28 cellular contexts compared by ENCODE assay signal in the genomic region with DNA sequence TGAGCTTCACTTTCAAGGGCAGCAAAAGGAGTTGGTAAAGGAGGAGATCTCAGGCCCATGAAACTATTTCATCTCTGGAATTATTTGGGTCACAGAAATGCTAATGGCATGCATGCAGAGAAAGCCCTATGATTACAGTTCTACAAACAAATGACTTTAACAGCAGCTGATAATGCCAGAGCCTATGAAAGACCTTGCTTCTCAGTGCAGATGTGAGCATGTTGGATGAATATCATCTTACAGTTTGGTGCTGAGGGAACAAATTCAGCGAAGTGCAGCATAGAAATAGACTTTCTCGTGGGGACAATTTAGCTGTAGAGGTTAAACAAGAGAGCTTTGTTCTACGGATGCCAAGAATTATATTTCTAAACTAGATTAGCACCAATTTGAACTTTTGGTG. TPM values are rescaled to one million over a fixed set of nuclear protein-coding genes. Genes with fewer than 3 reads are reported as not detected.
DNase-seq lines count a peak whose midpoint lies in the region; ATAC-seq, FAIRE-seq and TF ChIP-seq lines count a peak whose summit lies in the region.
"Had no signal": no experiment of that assay in that cellular context is flagged by ENCODE, and none has a peak within 500 bp of the region (broad histone marks: within the 10 kb centered on the region; RNA-seq: fewer than 3 reads in every experiment).

No MANE protein-coding gene starts in this region.

- TF ChIP-seq CTCF in AG04450 (IDR thresholded peaks at IDR 0.05; ENCODE audit: low read depth, low read length) (no peak), IMR-90 (conservative IDR thresholded peaks at IDR 0.05; ENCODE audit: low read depth, low read length) (no peak), astrocyte (IDR thresholded peaks at IDR 0.05; ENCODE audit: insufficient read depth, low read depth, low read length) (no peak), left ventricle myocardium inferior (IDR thresholded peaks at IDR 0.05; ENCODE audit: borderline replicate concordance) (no peak), dorsolateral prefrontal cortex (IDR thresholded peaks at IDR 0.05 in 54 of 56, conservative IDR thresholded peaks at IDR 0.05 in 2 of 56; ENCODE audit: low read depth in 1 of 56, partially characterized antibody in 56 of 56) (no peak)

- DNase-seq in AG04450 (ENCODE audit: low read depth, low spot score): peak; percentile 52
- DNase-seq in IMR-90: peak; percentile 86
- DNase-seq in astrocyte (ENCODE audit: low read depth): peak; percentile 47
- no peak for DNase-seq in left ventricle myocardium inferior
- DNase-seq in dorsolateral prefrontal cortex: no peak
- DNase-seq: activated CD4-positive, alpha-beta memory T cell treated with anti-CD3 and anti-CD28 coated beads, Interleukin-2, amount 10 ng/mL, durations not matched to agents 7 days and 5 days; activated CD4-positive, alpha-beta T cell treated with anti-CD3 and anti-CD28 coated beads for 1 hour; activated CD8-positive, alpha-beta memory T cell treated with anti-CD3 and anti-CD28 coated beads, Interleukin-2, amount 50 U/mL, for 48 hours; activated naive CD4-positive, alpha-beta T cell treated with Interleukin-2 at 50 U/mL for 16 hours; CD4-positive, alpha-beta memory T cell; left lung; naive B cell; NCI-H1417 treated with DMSO at 0.1 percent for 48 hours; NCI-H524 treated with DMSO at 0.1 percent for 48 hours; SHP77; transverse colon had no signal

- H3K4me2 ChIP-seq in IMR-90 (ENCODE audit: low read depth, low read length) (peak overlapping the region; percentile 32; the same call in 1 of the 2 replicates), astrocyte (ENCODE audit: low read length) (peak overlapping the region; percentile 33)

- peaks cover 3 to 10% of the 10 kb centered on the region in 2 experiments; a peak in 3 of 4 replicates for H3K79me1 ChIP-seq in IMR-90 (ENCODE audit: low read depth in 1 of 2, low read length in 2 of 2)

- 80% methylated on average over 1 of the region's 3 CpGs; no CpG with 5 or more reads in 1 of the 2 experiments for WGBS in IMR-90 (ENCODE audit: extremely low coverage in 2 of 2, insufficient read length in 1 of 2), 2 experiments

- peak overlapping the region; percentile 83 for H3K4ac ChIP-seq in IMR-90 (ENCODE audit: low read depth, low read length)

- peak overlapping the region in 1 of 2 experiments; percentile 86; a peak in 2 of 4 replicates for H4K8ac ChIP-seq in IMR-90 (ENCODE audit: low read depth in 2 of 2, low read length in 2 of 2)

- no peaks in the 10 kb centered on the region for H3K27me3 ChIP-seq in AG04450 (ENCODE audit: control insufficient read depth, insufficient read depth, low read length)
- no peaks in the 10 kb centered on the region for H3K27me3 ChIP-seq in IMR-90 (ENCODE audit: control insufficient read depth, insufficient read depth, low read length)
- H3K27me3 ChIP-seq in astrocyte (ENCODE audit: insufficient read depth, low read length): no peaks in the 10 kb centered on the region
- H3K27me3 ChIP-seq in left ventricle myocardium inferior (ENCODE audit: low read depth): peaks cover 12% of the 10 kb centered on the region
- H3K27me3 ChIP-seq in dorsolateral prefrontal cortex: peaks cover 0 to 7% (median 0%) of the 10 kb centered on the region in 45 donors
- H3K27me3 ChIP-seq: neutrophil, transverse colon had no signal

- H3K9ac ChIP-seq in IMR-90 (ENCODE audit: low read depth, low read length) (no peak overlapping the region), astrocyte (ENCODE audit: low read length) (no peak overlapping the region)

- no peak overlapping the region for H3K4me3 Mint-ChIP-seq in astrocyte (ENCODE audit: unreplicated experiment)
- H3K4me3 Mint-ChIP-seq: activated CD4-positive, alpha-beta memory T cell treated with anti-CD3 and anti-CD28 coated beads, Interleukin-2, amount 10 ng/mL, durations not matched to agents 7 days and 5 days; activated T-helper 1 cell treated with anti-CD3 and anti-CD28 coated beads, Interleukin-12 subunit alpha, Interleukin-12 subunit beta, Interleukin-2, Interleukin-4 antibody, amounts not matched to agents 30 ng/mL and 10 ng/mL and 1 ng/mL, durations not matched to agents 14 hours and 24 hours and 36 hours; brain; CD4-positive, alpha-beta memory T cell; naive B cell; stimulated activated effector memory CD8-positive, alpha-beta T cell treated with anti-CD3 and anti-CD28 coated beads, Interleukin-12 subunit alpha, Interleukin-12 subunit beta, amount 100 ng/mL, for 72 hours had no signal

- no peak for FAIRE-seq in astrocyte (lab: Jason Lieb, UNC)
- FAIRE-seq: GM18507, GM19239, islet of Langerhans had no signal

- peaks cover 29% of the 10 kb centered on the region for H3K4me1 ChIP-seq in IMR-90 (ENCODE audit: control insufficient read depth, insufficient read depth, low read length)
- peaks cover 30% of the 10 kb centered on the region for H3K4me1 ChIP-seq in astrocyte (ENCODE audit: insufficient read depth, low read length)
- H3K4me1 ChIP-seq in left ventricle myocardium inferior: no peaks in the 10 kb centered on the region
- H3K4me1 ChIP-seq: prostate gland, transverse colon had no signal

- no peaks in the 10 kb centered on the region for H3K79me2 ChIP-seq in astrocyte (ENCODE audit: insufficient read depth, low read length)

- H3K27ac ChIP-seq in AG04450 (ENCODE audit: low read depth, low read length) (peak overlapping the region; percentile 47), IMR-90 (ENCODE audit: insufficient read depth, low read length) (peak overlapping the region; percentile 84; the same call in 1 of the 2 replicates), astrocyte (ENCODE audit: low read depth, low read length) (no peak overlapping the region), left ventricle myocardium inferior (replicated peaks) (peak overlapping the region; percentile 3), dorsolateral prefrontal cortex (no peak overlapping the region)
- H3K27ac ChIP-seq: left lung, neutrophil, prostate gland, transverse colon had no signal

- H3K14ac ChIP-seq in IMR-90 (replicated peaks; ENCODE audit: low read depth, low read length): peak overlapping the region; percentile 21; the same call in 1 of the 2 replicates

- ATAC-seq in IMR-90 (ENCODE audit: low read depth) (peak; percentile 79), HG02798 (IDR thresholded peaks at IDR 0.05; ENCODE audit: poor library complexity, unreplicated experiment) (no peak), HG03520 (IDR thresholded peaks at IDR 0.05; ENCODE audit: unreplicated experiment) (no peak), HG02840 (IDR thresholded peaks at IDR 0.05; ENCODE audit: low FRiP score, unreplicated experiment) (no peak)
- ATAC-seq: left lung had no signal

- no peak overlapping the region for H3K27ac Mint-ChIP-seq in astrocyte (ENCODE audit: unreplicated experiment)
- H3K27ac Mint-ChIP-seq: activated CD4-positive, alpha-beta memory T cell treated with anti-CD3 and anti-CD28 coated beads, Interleukin-2, amount 10 ng/mL, durations not matched to agents 7 days and 5 days; activated T-helper 1 cell treated with anti-CD3 and anti-CD28 coated beads, Interleukin-12 subunit alpha, Interleukin-12 subunit beta, Interleukin-2, Interleukin-4 antibody, amounts not matched to agents 30 ng/mL and 10 ng/mL and 1 ng/mL, durations not matched to agents 14 hours and 24 hours and 36 hours; CD4-positive, alpha-beta memory T cell; naive B cell; stimulated activated effector memory CD8-positive, alpha-beta T cell treated with anti-CD3 and anti-CD28 coated beads, Interleukin-12 subunit alpha, Interleukin-12 subunit beta, amount 100 ng/mL, for 72 hours had no signal

- no peaks in the 10 kb centered on the region for H3K36me3 Mint-ChIP-seq in astrocyte (ENCODE audit: low read depth, unreplicated experiment)
- H3K36me3 Mint-ChIP-seq: CD4-positive, alpha-beta memory T cell; naive B cell; stimulated activated effector memory CD8-positive, alpha-beta T cell treated with anti-CD3 and anti-CD28 coated beads, Interleukin-12 subunit alpha, Interleukin-12 subunit beta, amount 100 ng/mL, for 72 hours had no signal

- H2AK5ac ChIP-seq in IMR-90 (ENCODE audit: low read depth, low read length): peak overlapping the region; percentile 84; the same call in 1 of the 2 replicates

- H3K9me3 ChIP-seq in AG04450 (ENCODE audit: control insufficient read depth, insufficient read depth, low read length) (no peaks in the 10 kb centered on the region), IMR-90 (ENCODE audit: control insufficient read depth, insufficient read depth, low read length) (no peaks in the 10 kb centered on the region), astrocyte (ENCODE audit: insufficient read depth, low read depth, low read length) (no peaks in the 10 kb centered on the region), left ventricle myocardium inferior (replicated peaks) (no peaks in the 10 kb centered on the region)
- H3K9me3 ChIP-seq: left lung, neutrophil, prostate gland, transverse colon had no signal

- peak overlapping the region; percentile 55 for H3K23ac ChIP-seq in IMR-90 (ENCODE audit: low read depth, low read length)

- POLR2A ChIA-PET in AG04450 (lab: Yijun Ruan, JAX) (interaction anchor here (1.1 kb wide), 1 partner anchor 11 kb away, joined by 3 read pairs; no protein-coding TSS in a partner anchor), IMR-90 (lab: Charles Lee; ENCODE audit: unreplicated experiment) (interaction anchor here (2.0 kb wide), 1 partner anchor 27 kb away, joined by 6 read pairs; no protein-coding TSS in a partner anchor)

- no peaks in the 10 kb centered on the region for H3K9me3 Mint-ChIP-seq in astrocyte (ENCODE audit: unreplicated experiment)
- H3K9me3 Mint-ChIP-seq: activated CD4-positive, alpha-beta memory T cell treated with anti-CD3 and anti-CD28 coated beads, Interleukin-2, amount 10 ng/mL, durations not matched to agents 7 days and 5 days; activated T-helper 1 cell treated with anti-CD3 and anti-CD28 coated beads, Interleukin-12 subunit alpha, Interleukin-12 subunit beta, Interleukin-2, Interleukin-4 antibody, amounts not matched to agents 30 ng/mL and 10 ng/mL and 1 ng/mL, durations not matched to agents 14 hours and 24 hours and 36 hours; brain; stimulated activated effector memory CD8-positive, alpha-beta T cell treated with anti-CD3 and anti-CD28 coated beads, Interleukin-12 subunit alpha, Interleukin-12 subunit beta, amount 100 ng/mL, for 72 hours had no signal

- intact Hi-C loops in IMR-90 (cut with micrococcal nuclease) (no loop called here), left ventricle myocardium inferior (cut with micrococcal nuclease) (no loop called here), dorsolateral prefrontal cortex (cut with DNase I) (no loop called here)

- H3K27me3 Mint-ChIP-seq in astrocyte (ENCODE audit: low read depth, unreplicated experiment): no peaks in the 10 kb centered on the region
- H3K27me3 Mint-ChIP-seq: activated CD4-positive, alpha-beta memory T cell treated with anti-CD3 and anti-CD28 coated beads, Interleukin-2, amount 10 ng/mL, durations not matched to agents 7 days and 5 days; brain had no signal

- CTCF ChIA-PET in AG04450 (lab: Charles Lee) (interaction anchor here (1.1 to 2.2 kb wide), 5 partner anchors 15 to 263 kb away, joined by 3 to 10 read pairs (median 4); no protein-coding TSS in a partner anchor), IMR-90 (lab: Yijun Ruan, JAX) (interaction anchor here (0.9 kb wide), 1 partner anchor 33 kb away, joined by 3 read pairs; no protein-coding TSS in a partner anchor)

- H2AK9ac ChIP-seq in IMR-90 (replicated peaks; ENCODE audit: low read depth, low read length, poor library complexity): peak overlapping the region; percentile 56

- H3K18ac ChIP-seq in IMR-90 (ENCODE audit: low read depth, low read length): peak overlapping the region; percentile 58

- peaks cover 4% of the 10 kb centered on the region for H3K4me1 Mint-ChIP-seq in astrocyte (ENCODE audit: low read depth, unreplicated experiment)
- H3K4me1 Mint-ChIP-seq: activated CD4-positive, alpha-beta memory T cell treated with anti-CD3 and anti-CD28 coated beads, Interleukin-2, amount 10 ng/mL, durations not matched to agents 7 days and 5 days; CD4-positive, alpha-beta memory T cell; naive B cell; stimulated activated effector memory CD8-positive, alpha-beta T cell treated with anti-CD3 and anti-CD28 coated beads, Interleukin-12 subunit alpha, Interleukin-12 subunit beta, amount 100 ng/mL, for 72 hours had no signal

- no TSS peak for BruUV-seq in IMR-90 (replicated peaks; lab: Mats Ljungman, UMichigan)

- H4K20me1 ChIP-seq in IMR-90 (ENCODE audit: insufficient read depth, low read length) (no peaks in the 10 kb centered on the region), astrocyte (ENCODE audit: insufficient read depth, low read length) (no peaks in the 10 kb centered on the region)

- peak overlapping the region; percentile 88 for H2BK5ac ChIP-seq in IMR-90 (ENCODE audit: low read depth, low read length, poor library complexity, severe bottlenecking)

- peaks cover 20% of the 10 kb centered on the region for H3K9me1 ChIP-seq in IMR-90 (ENCODE audit: insufficient read depth, low read length)

- TF ChIP-seq RAD21 in IMR-90 (IDR thresholded peaks at IDR 0.05; ENCODE audit: low read length): no peak

- in situ Hi-C loops in IMR-90 (cut with MboI; ENCODE audit: low sequenced_read_pairs): no loop called here

- peak overlapping the region; percentile 84; the same call in 1 of the 2 replicates for H4K91ac ChIP-seq in IMR-90 (ENCODE audit: insufficient read depth, low read depth, low read length)

- H2AFZ ChIP-seq in IMR-90 (replicated peaks; ENCODE audit: low read length, poor library complexity) (no peak overlapping the region), astrocyte (ENCODE audit: low read depth, low read length) (no peak overlapping the region)

- peak overlapping the region; percentile 20; the same call in 1 of the 2 replicates for H4K5ac ChIP-seq in IMR-90 (ENCODE audit: low read depth, low read length)

- H2BK20ac ChIP-seq in IMR-90 (ENCODE audit: low read depth, low read length): peak overlapping the region; percentile 97

- H2BK120ac ChIP-seq in IMR-90 (ENCODE audit: low read depth, low read length): peak overlapping the region; percentile 86

- H2BK15ac ChIP-seq in IMR-90 (ENCODE audit: low read depth, low read length): peak overlapping the region; percentile 50; the same call in 2 of the 3 replicates

- TF ChIP-seq POLR2A in IMR-90 (IDR thresholded peaks at IDR 0.05; ENCODE audit: low read depth, low read length): no peak

- no peak overlapping the region for H3K4me3 ChIP-seq in AG04450 (ENCODE audit: low read depth, low read length)
- no peak overlapping the region for H3K4me3 ChIP-seq in IMR-90 (ENCODE audit: insufficient read depth, low read depth, low read length)
- H3K4me3 ChIP-seq in astrocyte (ENCODE audit: insufficient read depth, low read depth, low read length): no peak overlapping the region
- no peak overlapping the region for H3K4me3 ChIP-seq in left ventricle myocardium inferior
- H3K4me3 ChIP-seq in dorsolateral prefrontal cortex: no peak overlapping the region
- H3K4me3 ChIP-seq: left lung, prostate gland, transverse colon had no signal

- dilution Hi-C loops in IMR-90 (cut with HindIII; ENCODE audit: low sequenced_read_pairs, unreplicated experiment): no loop called here

- H3K56ac ChIP-seq in IMR-90 (ENCODE audit: extremely low read depth, insufficient read depth, low read length): peak overlapping the region; percentile 37; the same call in 1 of the 2 replicates

- H3K36me3 ChIP-seq in IMR-90 (ENCODE audit: control insufficient read depth, insufficient read depth, low read length) (no peaks in the 10 kb centered on the region), astrocyte (ENCODE audit: insufficient read depth, low read length) (peaks cover 9% of the 10 kb centered on the region), left ventricle myocardium inferior (no peaks in the 10 kb centered on the region)
- H3K36me3 ChIP-seq: neutrophil, prostate gland, transverse colon had no signal

RNA-seq across cellular contexts. Expression of a gene that starts 27.6 kb away (rescaled TPM):
- 210 and 235 TPM in 2 replicates for polyA plus RNA-seq in AG04450 (2011; rRNA removed)
- 97.4 and 107 TPM in 2 replicates for polyA minus RNA-seq in AG04450 (2011; rRNA and poly(A)+ RNA removed)
- total RNA-seq in IMR-90 (2012; rRNA removed): 96.7 and 97.9 TPM in 2 replicates
- polyA plus RNA-seq in IMR-90 (2012; rRNA removed): 117 and 135 TPM in 2 replicates
- polyA plus RNA-seq in IMR-90 (2012; cell fraction: cytosol; rRNA removed): 92.2 and 182 TPM in 2 replicates
- 66.5 and 87.9 TPM in 2 replicates for polyA plus RNA-seq in IMR-90 (2012; cell fraction: nucleus; rRNA removed; ENCODE audit: low replicate concordance)
- 3.0 and 4.7 TPM in 2 replicates for total RNA-seq in astrocyte
- 0.52 TPM for total RNA-seq in left ventricle myocardium inferior
- 1 to 10 TPM in 24 of 120 experiments, under 1 TPM in 86, not detected in 10; 0.20 to 3.0 (median 0.67) TPM for total RNA-seq in dorsolateral prefrontal cortex
- total RNA-seq: activated CD4-positive, alpha-beta memory T cell treated with anti-CD3 and anti-CD28 coated beads, Interleukin-2, amount 10 ng/mL, durations not matched to agents 7 days and 5 days; activated T-helper 1 cell treated with anti-CD3 and anti-CD28 coated beads, Interleukin-12 subunit alpha, Interleukin-12 subunit beta, Interleukin-2, Interleukin-4 antibody, amounts not matched to agents 30 ng/mL and 10 ng/mL and 1 ng/mL, durations not matched to agents 14 hours and 24 hours and 36 hours; T-helper 2 cell treated with Interferon-gamma antibody and Interleukin-4, amounts not matched to agents 100 ng/mL and 5 ng/mL, for 36 hours had no signal
- polyA plus RNA-seq: CD4-positive, alpha-beta memory T cell had no signal

RNA-seq across cellular contexts. Expression of a gene that starts 38.9 kb away (rescaled TPM):
- polyA plus RNA-seq in AG04450 (2011; rRNA removed) (27.3 and 36.4 TPM in 2 replicates), IMR-90 (2012; rRNA removed) (26.0 and 30.5 TPM in 2 replicates)
- 28.2 and 39.8 TPM in 2 replicates for polyA minus RNA-seq in AG04450 (2011; rRNA and poly(A)+ RNA removed)
- total RNA-seq in IMR-90 (2012; rRNA removed) (99.4 and 130 TPM in 2 replicates), astrocyte (9.3 and 9.4 TPM in 2 replicates), left ventricle myocardium inferior (0.16 TPM), dorsolateral prefrontal cortex (1 to 10 TPM in 47 of 120 experiments, under 1 TPM in 47, not detected in 26; 0.10 to 3.0 (median 0.98) TPM)
- polyA plus RNA-seq in IMR-90 (2012; cell fraction: cytosol; rRNA removed): 6.7 and 7.6 TPM in 2 replicates
- polyA plus RNA-seq in IMR-90 (2012; cell fraction: nucleus; rRNA removed; ENCODE audit: low replicate concordance): 4.5 and 34.9 TPM in 2 replicates
- total RNA-seq: activated CD4-positive, alpha-beta memory T cell treated with anti-CD3 and anti-CD28 coated beads, Interleukin-2, amount 10 ng/mL, durations not matched to agents 7 days and 5 days; activated T-helper 1 cell treated with anti-CD3 and anti-CD28 coated beads, Interleukin-12 subunit alpha, Interleukin-12 subunit beta, Interleukin-2, Interleukin-4 antibody, amounts not matched to agents 30 ng/mL and 10 ng/mL and 1 ng/mL, durations not matched to agents 14 hours and 24 hours and 36 hours; CD4-positive, alpha-beta memory T cell; T-helper 2 cell treated with Interferon-gamma antibody and Interleukin-4, amounts not matched to agents 100 ng/mL and 5 ng/mL, for 36 hours had no signal
- polyA plus RNA-seq: CD4-positive, alpha-beta memory T cell had no signal

Comparison
In these comparisons a context has a peak if more than half of its experiments do, and no peak if none do; other contexts are left out.
1. DNase-seq: peak in AG04450 (single experiment), IMR-90 (single experiment) and astrocyte (single experiment); none in left ventricle myocardium inferior (single experiment) and dorsolateral prefrontal cortex (0 of 10).
2. H3K27ac ChIP-seq: peak in AG04450 (single experiment), IMR-90 (single experiment) and left ventricle myocardium inferior (single experiment); none in astrocyte (single experiment) and dorsolateral prefrontal cortex (0 of 59).
3. RNA of a gene that starts 27.6 kb away (total RNA-seq): 96.7 to 97.9 TPM in IMR-90; 3.0 to 4.7 TPM in astrocyte, 0.20 to 3.0 TPM in dorsolateral prefrontal cortex and 0.52 TPM in left ventricle myocardium inferior (single experiment); every median in the first group is over 10 times any median in the second.